11 cellular contexts compared by ENCODE assay signal in the genomic region with DNA sequence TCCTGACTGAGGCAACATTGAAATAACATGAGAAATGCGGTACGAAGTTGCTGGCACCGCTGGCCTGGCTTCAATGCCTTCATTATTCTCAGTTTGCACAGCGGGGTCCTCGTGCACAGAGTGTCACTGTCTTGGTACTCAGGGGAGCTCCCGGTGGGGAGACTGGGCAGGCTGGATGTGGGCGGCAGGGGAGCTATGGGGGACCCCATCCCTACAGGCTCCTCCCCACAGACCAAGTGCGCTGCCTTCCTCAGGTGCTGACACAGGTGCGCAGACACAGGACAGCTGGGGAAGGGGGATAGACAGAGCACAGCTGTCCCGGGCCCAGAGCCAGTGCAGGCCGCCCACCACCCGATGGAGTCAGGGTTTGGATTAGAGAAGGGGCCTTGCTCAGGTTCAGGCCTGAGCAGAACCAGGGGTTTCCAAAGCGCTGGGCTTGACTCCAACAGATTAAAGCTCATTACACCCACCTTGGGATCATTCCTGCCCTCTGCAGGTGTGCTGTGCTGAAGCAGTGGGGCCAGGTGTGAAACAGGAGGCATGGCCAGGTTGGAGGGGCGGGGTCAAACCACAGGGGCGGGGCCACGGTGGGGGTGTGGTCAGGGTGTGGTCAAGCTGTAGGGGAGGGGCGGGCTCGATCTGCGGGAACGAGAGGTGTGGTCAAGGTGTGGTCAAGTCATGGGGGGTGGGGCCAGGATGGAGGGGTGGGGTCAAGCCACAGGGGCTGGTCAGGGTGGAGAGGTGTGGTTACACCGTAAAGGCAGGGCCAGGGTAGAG.
A peak's percentile ranks its signal among the peaks of the same experiment; 100 is the strongest.
DNase-seq lines count a peak whose midpoint lies in the region; ATAC-seq and TF ChIP-seq lines count a peak whose summit lies in the region.
"Had no signal": no experiment of that assay in that cellular context is flagged by ENCODE, and none has a peak within 500 bp of the region (broad histone marks: within the 10 kb centered on the region; RNA-seq: fewer than 3 reads in every experiment).

No MANE protein-coding gene starts in this region.

- no peak overlapping the region for H3K9ac ChIP-seq in mammary epithelial cell (ENCODE audit: insufficient read depth, low read length)

- 21% methylated on average over 12 of the region's 21 CpGs for WGBS in mammary epithelial cell (ENCODE audit: low coverage, missing lambda C conversion rate)
- 77 to 92% methylated on average over 15 to 21 of the region's 21 CpGs for WGBS in thyroid gland, 2 donors

- no peaks in the 10 kb centered on the region for H3K79me2 ChIP-seq in mammary epithelial cell (ENCODE audit: insufficient read depth, low read length)

- in situ Hi-C loops in mammary epithelial cell (cut with MboI; ENCODE audit: low sequenced_read_pairs in 2 of 2): no loop called here

- H2AFZ ChIP-seq in mammary epithelial cell (ENCODE audit: low read depth, low read length): no peak overlapping the region

- dilution Hi-C loops in mammary epithelial cell (cut with HindIII; ENCODE audit: low sequenced_read_pairs): loop anchor here (10.0 kb wide), 1 partner anchor 211 kb away; no protein-coding TSS in a partner anchor

- POLR2A ChIA-PET in MCF 10A (lab: Yijun Ruan, JAX): no interaction called here

- no peaks in the 10 kb centered on the region for H3K36me3 Mint-ChIP-seq in MCF 10A (ENCODE audit: insufficient read depth, unreplicated experiment)
- H3K36me3 Mint-ChIP-seq: stimulated activated memory B cell treated with anti-CD40 and anti-IgM and Interleukin-4, amounts not matched to agents 10 μg/mL and 1 μg/mL and 100 μg/mL, for 72 hours had no signal

- no TSS peak for BruUV-seq in MCF 10A (replicated peaks; lab: Mats Ljungman, UMichigan)
- no TSS peak for BruUV-seq in mammary epithelial cell (replicated peaks; lab: Mats Ljungman, UMichigan)

- peaks cover 7% of the 10 kb centered on the region for H3K4me1 Mint-ChIP-seq in MCF 10A (ENCODE audit: insufficient read depth, unreplicated experiment)

- no peaks in the 10 kb centered on the region for H3K36me3 ChIP-seq in mammary epithelial cell (ENCODE audit: insufficient read depth, low read length)
- H3K36me3 ChIP-seq in upper lobe of right lung: no peaks in the 10 kb centered on the region
- no peaks in the 10 kb centered on the region for H3K36me3 ChIP-seq in thyroid gland

- ATAC-seq in upper lobe of right lung (no peak), GM19351 (IDR thresholded peaks at IDR 0.05; ENCODE audit: unreplicated experiment) (no peak)

- H3K27ac ChIP-seq in mammary epithelial cell (ENCODE audit: insufficient read depth, low read depth, low read length) (no peak overlapping the region), upper lobe of right lung (no peak overlapping the region), thyroid gland (peak overlapping the region in 1 of 3 donors; percentile 43)

- H3K27me3 ChIP-seq in mammary epithelial cell (ENCODE audit: insufficient read depth, low read length): no peaks in the 10 kb centered on the region
- H3K27me3 ChIP-seq in upper lobe of right lung: no peaks in the 10 kb centered on the region
- H3K27me3 ChIP-seq in thyroid gland: no peaks in the 10 kb centered on the region

- H3K9me3 ChIP-seq in mammary epithelial cell (replicated peaks; ENCODE audit: insufficient read depth, low read length) (peaks cover 27% of the 10 kb centered on the region), upper lobe of right lung (no peaks in the 10 kb centered on the region), thyroid gland (no peaks in the 10 kb centered on the region)

- no peak overlapping the region for H3K27ac Mint-ChIP-seq in MCF 10A (ENCODE audit: low read depth, unreplicated experiment)
- H3K27ac Mint-ChIP-seq: stimulated activated memory B cell treated with anti-CD40 and anti-IgM and Interleukin-4, amounts not matched to agents 10 μg/mL and 1 μg/mL and 100 μg/mL, for 72 hours had no signal

- CTCF ChIA-PET in MCF 10A (lab: Yijun Ruan, JAX) (interaction anchor here (0.6 to 1.4 kb wide), 2 partner anchors 120 to 404 kb away, joined by 3 to 5 read pairs; no protein-coding TSS in a partner anchor), mammary epithelial cell (lab: Charles Lee; ENCODE audit: low non-redundant PET) (no interaction called here)

- intact Hi-C loops in MCF 10A (cut with micrococcal nuclease): no loop called here
- intact Hi-C loops in mammary epithelial cell (cut with micrococcal nuclease): no loop called here
- intact Hi-C loops in upper lobe of right lung (cut with DNase I): no loop called here
- intact Hi-C loops in thyroid gland (cut with DNase I): no loop called here

- no peaks in the 10 kb centered on the region for H3K4me1 ChIP-seq in mammary epithelial cell (ENCODE audit: insufficient read depth, low read length)
- no peaks in the 10 kb centered on the region for H3K4me1 ChIP-seq in upper lobe of right lung
- peaks cover 33 to 42% of the 10 kb centered on the region in 2 donors for H3K4me1 ChIP-seq in thyroid gland

- no peaks in the 10 kb centered on the region for H3K9me3 Mint-ChIP-seq in MCF 10A (ENCODE audit: unreplicated experiment)

- H3K4me3 ChIP-seq in mammary epithelial cell (replicated peaks in 1 of 3; ENCODE audit: insufficient read depth in 1 of 3, low read depth in 2 of 3, low read length in 3 of 3): no peak overlapping the region
- H3K4me3 ChIP-seq in upper lobe of right lung: no peak overlapping the region
- H3K4me3 ChIP-seq in thyroid gland (replicated peaks in 1 of 3): no peak overlapping the region
- H3K4me3 ChIP-seq: smooth muscle cell had no signal

- H3K27me3 Mint-ChIP-seq in MCF 10A (ENCODE audit: insufficient read depth, unreplicated experiment): no peaks in the 10 kb centered on the region

- H4K20me1 ChIP-seq in mammary epithelial cell (ENCODE audit: insufficient read depth, low read length): no peaks in the 10 kb centered on the region

- H3K4me3 Mint-ChIP-seq in MCF 10A (ENCODE audit: unreplicated experiment): no peak overlapping the region
- H3K4me3 Mint-ChIP-seq: stimulated activated memory B cell treated with anti-CD40 and anti-IgM and Interleukin-4, amounts not matched to agents 10 μg/mL and 1 μg/mL and 100 μg/mL, for 72 hours had no signal

- TF ChIP-seq CTCF in MCF 10A (IDR thresholded peaks at IDR 0.05; ENCODE audit: unreplicated experiment) (no peak), mammary epithelial cell (conservative IDR thresholded peaks at IDR 0.05 in 1 of 2, IDR thresholded peaks at IDR 0.05 in 1 of 2; ENCODE audit: extremely low read depth in 1 of 2, insufficient read depth in 1 of 2, low read depth in 1 of 2, low read length in 2 of 2) (no peak), upper lobe of right lung (IDR thresholded peaks at IDR 0.05) (no peak), thyroid gland (IDR thresholded peaks at IDR 0.05) (no peak)

- DNase-seq in MCF 10A (ENCODE audit: unreplicated experiment) (peak; percentile 61), mammary epithelial cell (no peak), RPMI8226 (peak; percentile 10), iPS-NIHi11 (ENCODE audit: low spot score) (peak; percentile 82), upper lobe of right lung (peak; percentile 63), thyroid gland (no peak)
- DNase-seq in stimulated activated CD4-positive, alpha-beta T cell treated with anti-CD3 and anti-CD28 coated beads, Interleukin-2, amount 100 ng/mL, for 24 hours: no peak
- DNase-seq: NCI-H1105 treated with DMSO at 0.1 percent for 48 hours had no signal

- TF ChIP-seq POLR2A in thyroid gland (IDR thresholded peaks at IDR 0.05): no peak

- H3K4me2 ChIP-seq in mammary epithelial cell (ENCODE audit: insufficient read depth, low read depth, low read length): no peak overlapping the region
- H3K4me2 ChIP-seq: smooth muscle cell had no signal

Comparison
In these comparisons a context has a peak if more than half of its experiments do, and no peak if none do; other contexts are left out.
1. DNase-seq: peak in MCF 10A (single experiment), RPMI8226 (single experiment), iPS-NIHi11 (single experiment) and upper lobe of right lung (single experiment); none in mammary epithelial cell (single experiment), thyroid gland (0 of 2) and stimulated activated CD4-positive, alpha-beta T cell treated with anti-CD3 and anti-CD28 coated beads, Interleukin-2, amount 100 ng/mL, for 24 hours (0 of 2).